Comparison of ENCODE assay signal across 15 cellular contexts in the genomic region with DNA sequence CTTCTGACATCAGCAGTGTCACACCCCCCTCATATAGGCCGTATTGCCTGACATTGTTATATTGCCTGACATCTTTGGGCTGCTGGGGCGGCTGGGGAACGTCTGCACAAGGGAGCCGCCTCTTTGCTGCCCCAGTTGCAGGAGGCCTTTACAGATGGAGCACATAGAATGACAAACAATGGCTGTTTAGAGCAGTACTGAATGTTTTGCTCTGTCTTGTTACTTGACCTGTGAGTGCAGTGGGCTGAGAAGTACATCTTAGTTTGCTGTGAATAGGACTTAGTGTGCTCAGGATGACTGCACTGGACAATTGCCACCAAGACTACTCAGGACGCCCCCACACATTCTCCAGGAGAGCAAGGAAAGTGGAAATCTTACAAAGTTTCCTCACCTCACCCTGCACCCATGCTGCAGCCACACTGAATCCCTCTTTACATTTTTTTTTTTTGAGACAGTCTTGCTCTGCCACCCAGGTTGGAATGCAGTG.
DNase-seq lines count a peak whose midpoint lies in the region; ATAC-seq and TF ChIP-seq lines count a peak whose summit lies in the region.
"Had no signal": no experiment of that assay in that cellular context is flagged by ENCODE, and none has a peak within 500 bp of the region (broad histone marks: within the 10 kb centered on the region; RNA-seq: fewer than 3 reads in every experiment).

No MANE protein-coding gene starts in this region.

- DNase-seq in AG04449 (ENCODE audit: low read depth, low spot score) (no peak), H4 (ENCODE audit: low spot score) (peak; percentile 39), body of pancreas (peak in 1 of 4 donors; percentile 14), medulla oblongata (ENCODE audit: extremely low spot score) (peak; percentile 31), NK-92 (lab: John Stamatoyannopoulos, UW; ENCODE audit: unreplicated experiment) (no peak), hepatic stellate cell (ENCODE audit: low spot score) (no peak), activated gamma-delta T cell (lab: John Stamatoyannopoulos, UW) (no peak)
- DNase-seq: activated CD8-positive, alpha-beta memory T cell treated with anti-CD3 and anti-CD28 coated beads, Interleukin-2, amount 50 U/mL, for 4 hours; activated naive CD8-positive, alpha-beta T cell treated with anti-CD3 and anti-CD28 coated beads for 36 hours; gastrocnemius medialis; NCI-H526; stimulated activated CD4-positive, alpha-beta T cell treated with anti-CD3 and anti-CD28 coated beads, Interleukin-4, amount 100 ng/mL, for 24 hours had no signal

- no peaks in the 10 kb centered on the region for H3K4me1 ChIP-seq in body of pancreas
- H3K4me1 ChIP-seq: gastrocnemius medialis had no signal

- no peaks in the 10 kb centered on the region for H3K27me3 ChIP-seq in body of pancreas
- H3K27me3 ChIP-seq: gastrocnemius medialis, vagina had no signal

- POLR2A ChIA-PET in AG04449 (lab: Yijun Ruan, JAX): no interaction called here

- ATAC-seq in body of pancreas (peak; percentile 27), GM21737 (IDR thresholded peaks at IDR 0.05; ENCODE audit: unreplicated experiment) (no peak)
- ATAC-seq: gastrocnemius medialis; stimulated activated memory B cell treated with anti-CD40 and anti-IgM and Interleukin-4, amounts not matched to agents 10 μg/mL and 1 μg/mL and 100 μg/mL, for 72 hours had no signal

- CTCF ChIA-PET in AG04449 (lab: Yijun Ruan, JAX): no interaction called here

- TF ChIP-seq CTCF in AG04449 (IDR thresholded peaks at IDR 0.05; ENCODE audit: insufficient read depth, low read length, missing control alignments) (no peak), body of pancreas (IDR thresholded peaks at IDR 0.05) (no peak)

- no peak overlapping the region for H3K27ac ChIP-seq in body of pancreas
- H3K27ac ChIP-seq: gastrocnemius medialis, vagina had no signal

- H3K9me3 ChIP-seq in body of pancreas: no peaks in the 10 kb centered on the region
- H3K9me3 ChIP-seq: gastrocnemius medialis, vagina had no signal

- H3K4me3 ChIP-seq in AG04449 (ENCODE audit: low read depth, low read length) (0 out of 2 replicates have a peak overlapping the region, but pooled peaks have one; percentile 3), body of pancreas (no peak overlapping the region)
- H3K4me3 ChIP-seq: gastrocnemius medialis, vagina had no signal

- WGBS in body of pancreas, 2 donors: 39 to 50% methylated on average over 5 of the region's 5 CpGs

- no peaks in the 10 kb centered on the region for H3K36me3 ChIP-seq in body of pancreas (replicated peaks in 1 of 2; ENCODE audit: insufficient read depth in 1 of 2, low read depth in 2 of 2)
- H3K36me3 ChIP-seq: gastrocnemius medialis, vagina had no signal

- no peak for TF ChIP-seq POLR2A in body of pancreas (IDR thresholded peaks at IDR 0.05)

- intact Hi-C loops in body of pancreas (cut with DNase I): no loop called here

Comparison
In these comparisons a context has a peak if more than half of its experiments do, and no peak if none do; other contexts are left out.
1. DNase-seq: peak in H4 (single experiment) and medulla oblongata (single experiment); none in AG04449 (single experiment), NK-92 (single experiment), hepatic stellate cell (single experiment) and activated gamma-delta T cell (single experiment).